17 cellular contexts compared by ENCODE assay signal in genomic region chr3:52233968-52234367, GRCh38. TPM values are rescaled to one million over a fixed set of nuclear protein-coding genes. Genes with fewer than 3 reads are reported as not detected.
DNase-seq lines count a peak whose midpoint lies in the region; ATAC-seq and TF ChIP-seq lines count a peak whose summit lies in the region.
"Had no signal": no experiment of that assay in that cellular context is flagged by ENCODE, and none has a peak within 500 bp of the region (broad histone marks: within the 10 kb centered on the region; RNA-seq: fewer than 3 reads in every experiment).

No MANE protein-coding gene starts in this region.

- H3K27ac Mint-ChIP-seq in activated CD4-positive, alpha-beta T cell treated with anti-CD3 and anti-CD28 coated beads for 36 hours, result peak overlapping the region; percentile 78
- peak overlapping the region; percentile 54 for H3K27ac Mint-ChIP-seq in T-helper 17 cell
- H3K27ac Mint-ChIP-seq: nephron had no signal

- H3K27me3 Mint-ChIP-seq in activated CD4-positive, alpha-beta T cell treated with anti-CD3 and anti-CD28 coated beads for 36 hours, result no peaks in the 10 kb centered on the region
- no peaks in the 10 kb centered on the region for H3K27me3 Mint-ChIP-seq in T-helper 17 cell

- peak overlapping the region; percentile 99 to 100 (median 100) for H3K27ac ChIP-seq in gastrocnemius medialis
- H3K27ac ChIP-seq: KMS-11 had no signal

- in situ Hi-C loops in gastrocnemius medialis (cut with MboI; ENCODE audit: low sequenced_read_pairs in 4 of 4), result loop anchor here in 3 of 4 donors (5.0 to 10.0 kb wide), 3 partner anchors 43 to 111 kb away; partner anchors contain the start of gene WDR82 (in 2 of the 3)

- H3K4me3 ChIP-seq in gastrocnemius medialis, result peak overlapping the region; percentile 70 to 83 (median 70)
- H3K4me3 ChIP-seq: stomach had no signal

- H3K9me3 ChIP-seq in T-helper 17 cell (ENCODE audit: control insufficient read depth, low read length, poor library complexity, severe bottlenecking), result no peaks in the 10 kb centered on the region
- no peaks in the 10 kb centered on the region for H3K9me3 ChIP-seq in gastrocnemius medialis
- H3K9me3 ChIP-seq: stomach had no signal

- no peak for DNase-seq in activated CD4-positive, alpha-beta T cell treated with anti-CD3 and anti-CD28 coated beads for 36 hours
- DNase-seq in activated CD4-positive, alpha-beta T cell treated with anti-CD3 and anti-CD28 coated beads, Interleukin-2, amount 50 U/mL, for 48 hours, result no peak
- no peak for DNase-seq in T-helper 17 cell
- peak; percentile 77 for DNase-seq in Right ventricle myocardium superior
- peak; percentile 49 to 79 for DNase-seq in gastrocnemius medialis
- no peak for DNase-seq in GM19238 (ENCODE audit: insufficient read length, low spot score)
- no peak for DNase-seq in putamen (ENCODE audit: low spot score)
- DNase-seq: NCI-H1436, NCI-H526 treated with DMSO at 0.1 percent for 48 hours, stomach had no signal

- POLR2A ChIA-PET in activated CD4-positive, alpha-beta T cell treated with anti-CD3 and anti-CD28 coated beads for 36 hours (lab: Charles Lee), result no interaction called here

- no peak overlapping the region for H3K4me3 Mint-ChIP-seq in activated CD4-positive, alpha-beta T cell treated with anti-CD3 and anti-CD28 coated beads for 36 hours
- H3K4me3 Mint-ChIP-seq in T-helper 17 cell, result no peak overlapping the region
- H3K4me3 Mint-ChIP-seq: nephron had no signal

- TF ChIP-seq CTCF in gastrocnemius medialis (IDR thresholded peaks at IDR 0.05 in 4 of 5, conservative IDR thresholded peaks at IDR 0.05 in 1 of 5), result no peak

- ATAC-seq in activated CD4-positive, alpha-beta T cell treated with anti-CD3 and anti-CD28 coated beads for 36 hours, result no peak
- no peak for ATAC-seq in T-helper 17 cell
- peak; percentile 43 for ATAC-seq in Right ventricle myocardium superior (ENCODE audit: poor library complexity)
- ATAC-seq in gastrocnemius medialis, result peak; percentile 18 to 25
- ATAC-seq in GM18520 (IDR thresholded peaks at IDR 0.05; ENCODE audit: unreplicated experiment), result no peak
- ATAC-seq: sciatic nerve had no signal

- TF ChIP-seq POLR2A in gastrocnemius medialis (IDR thresholded peaks at IDR 0.05), result peak in 1 of 2 donors; percentile 14

- H3K4me1 ChIP-seq in gastrocnemius medialis, result peaks cover 56 to 63% of the 10 kb centered on the region in 2 donors

- intact Hi-C loops in activated CD4-positive, alpha-beta T cell treated with anti-CD3 and anti-CD28 coated beads for 36 hours (cut with DNase I, micrococcal nuclease), result no loop called here
- intact Hi-C loops in Right ventricle myocardium superior (cut with DNase I), result no loop called here
- intact Hi-C loops in gastrocnemius medialis (cut with DNase I; ENCODE audit: low total_unique reads), result loop anchor here (10.0 kb wide), 1 partner anchor 611 kb away; no protein-coding TSS in a partner anchor

- CTCF ChIA-PET in activated CD4-positive, alpha-beta T cell treated with anti-CD3 and anti-CD28 coated beads for 36 hours (lab: Charles Lee), result interaction anchor here (0.6 to 3.0 kb wide), 7 partner anchors 8 to 44 kb away, joined by 4 to 32 read pairs (median 4); partner anchors contain the start of gene TLR9

- no peaks in the 10 kb centered on the region for H3K9me3 Mint-ChIP-seq in activated CD4-positive, alpha-beta T cell treated with anti-CD3 and anti-CD28 coated beads for 36 hours (ENCODE audit: low read depth)
- H3K9me3 Mint-ChIP-seq: nephron had no signal

- H3K4me1 Mint-ChIP-seq in activated CD4-positive, alpha-beta T cell treated with anti-CD3 and anti-CD28 coated beads for 36 hours, result peaks cover 54% of the 10 kb centered on the region
- peaks cover 42% of the 10 kb centered on the region for H3K4me1 Mint-ChIP-seq in T-helper 17 cell

- peaks cover 29% of the 10 kb centered on the region for H3K36me3 Mint-ChIP-seq in activated CD4-positive, alpha-beta T cell treated with anti-CD3 and anti-CD28 coated beads for 36 hours (ENCODE audit: low read depth)
- H3K36me3 Mint-ChIP-seq in T-helper 17 cell (ENCODE audit: low read depth), result no peaks in the 10 kb centered on the region

- no peaks in the 10 kb centered on the region for H3K27me3 ChIP-seq in gastrocnemius medialis
- H3K27me3 ChIP-seq: stomach had no signal

- H3K36me3 ChIP-seq in gastrocnemius medialis, result peaks cover 0 to 28% of the 10 kb centered on the region in 2 donors

RNA-seq across cellular contexts. Expression of gene TWF2, which starts 5.0 kb away (rescaled TPM):
- 10 to 100 TPM; 85.0 to 93.5 TPM for total RNA-seq in activated CD4-positive, alpha-beta T cell treated with anti-CD3 and anti-CD28 coated beads for 36 hours
- total RNA-seq in T-helper 17 cell (10 to 100 TPM; 44.8 to 48.2 TPM), Right ventricle myocardium superior (131 TPM), gastrocnemius medialis (100 to 1,000 TPM in 3 of 4 donors, 10 to 100 TPM in 1; 99.2 to 222 (median 168) TPM)

RNA-seq across cellular contexts. Expression of gene TLR9, which starts 8.5 kb away (rescaled TPM):
- under 1 TPM; 0.59 to 0.74 TPM for total RNA-seq in activated CD4-positive, alpha-beta T cell treated with anti-CD3 and anti-CD28 coated beads for 36 hours
- total RNA-seq in T-helper 17 cell (under 1 TPM in 1 of 2 donors, not detected in 1; 0.42 TPM), Right ventricle myocardium superior (0.32 TPM), gastrocnemius medialis (under 1 TPM in 3 of 4 donors, not detected in 1; 0.07 to 0.41 (median 0.13) TPM)
- total RNA-seq: A172, epithelial cell of proximal tubule, H7, stomach had no signal

RNA-seq across cellular contexts. Expression of gene PPM1M, which starts 11.6 kb away (rescaled TPM):
- total RNA-seq in activated CD4-positive, alpha-beta T cell treated with anti-CD3 and anti-CD28 coated beads for 36 hours, result 10 to 100 TPM; 52.9 to 59.2 TPM
- total RNA-seq in T-helper 17 cell (10 to 100 TPM; 43.9 to 58.0 TPM), Right ventricle myocardium superior (8.4 TPM), gastrocnemius medialis (1 to 10 TPM in 3 of 4 donors, under 1 TPM in 1; 0.97 to 5.2 (median 3.5) TPM)

RNA-seq across cellular contexts. Expression of gene ALAS1, which starts 36.0 kb away (rescaled TPM):
- total RNA-seq in activated CD4-positive, alpha-beta T cell treated with anti-CD3 and anti-CD28 coated beads for 36 hours, result 10 to 100 TPM; 52.8 to 68.7 TPM
- total RNA-seq in T-helper 17 cell (10 to 100 TPM; 14.4 to 15.6 TPM), Right ventricle myocardium superior (160 TPM), gastrocnemius medialis (10 to 100 TPM; 61.0 to 99.8 (median 68.4) TPM)

RNA-seq across cellular contexts. Expression of gene WDR82, which starts 44.5 kb away (rescaled TPM):
- total RNA-seq in activated CD4-positive, alpha-beta T cell treated with anti-CD3 and anti-CD28 coated beads for 36 hours, result 100 to 1,000 TPM in 1 of 2 experiments, 10 to 100 TPM in 1; 95.2 to 113 TPM
- total RNA-seq in T-helper 17 cell, result 100 to 1,000 TPM; 109 to 114 TPM
- total RNA-seq in Right ventricle myocardium superior, result 61.0 TPM
- total RNA-seq in gastrocnemius medialis, result 10 to 100 TPM; 54.1 to 64.9 (median 59.3) TPM

Comparison
In these comparisons a context has a peak if more than half of its experiments do, and no peak if none do; other contexts are left out.
1. ATAC-seq: peak in Right ventricle myocardium superior (single experiment) and gastrocnemius medialis (2 of 2); none in activated CD4-positive, alpha-beta T cell treated with anti-CD3 and anti-CD28 coated beads for 36 hours (single experiment), T-helper 17 cell (single experiment) and GM18520 (single experiment).
2. DNase-seq: peak in Right ventricle myocardium superior (single experiment) and gastrocnemius medialis (2 of 2); none in activated CD4-positive, alpha-beta T cell treated with anti-CD3 and anti-CD28 coated beads for 36 hours (single experiment), activated CD4-positive, alpha-beta T cell treated with anti-CD3 and anti-CD28 coated beads, Interleukin-2, amount 50 U/mL, for 48 hours (0 of 2), T-helper 17 cell (0 of 3), GM19238 (single experiment) and putamen (single experiment).